In genomic region chr1:233518344-233518743, GRCh38 we compare ENCODE assay signal across 9 cellular contexts.
DNase-seq lines count a peak whose midpoint lies in the region; ATAC-seq and TF ChIP-seq lines count a peak whose summit lies in the region.
"Had no signal": no experiment of that assay in that cellular context is flagged by ENCODE, and none has a peak within 500 bp of the region (broad histone marks: within the 10 kb centered on the region; RNA-seq: fewer than 3 reads in every experiment).

No MANE protein-coding gene starts in this region.

- H2AFZ ChIP-seq in PC-3 (ENCODE audit: low read length) (peak overlapping the region; percentile 60), smooth muscle cell (ENCODE audit: low read depth) (no peak overlapping the region)

- H3K4me2 ChIP-seq in PC-3 (ENCODE audit: low read length) (peak overlapping the region; percentile 2; the same call in 1 of the 2 replicates), smooth muscle cell (no peak overlapping the region)

- H3K36me3 Mint-ChIP-seq in activated T-helper 1 cell treated with anti-CD3 and anti-CD28 coated beads, Interleukin-12 subunit alpha, Interleukin-12 subunit beta, Interleukin-2, Interleukin-4 antibody, amounts not matched to agents 30 ng/mL and 10 ng/mL and 1 ng/mL, durations not matched to agents 14 hours and 24 hours and 36 hours (ENCODE audit: low read depth): no peaks in the 10 kb centered on the region
- H3K36me3 Mint-ChIP-seq: stimulated activated effector memory CD8-positive, alpha-beta T cell treated with anti-CD3 and anti-CD28 coated beads, Interleukin-12 subunit alpha, Interleukin-12 subunit beta, amount 100 ng/mL, for 72 hours had no signal

- TF ChIP-seq CTCF in GM20000 (IDR thresholded peaks at IDR 0.05; ENCODE audit: extremely low read depth, missing control alignments): peak; percentile 28
- TF ChIP-seq CTCF in PC-3 (conservative IDR thresholded peaks at IDR 0.05; ENCODE audit: low read depth, low read length): peak; percentile 98
- peak; percentile 74 for TF ChIP-seq CTCF in epithelial cell of proximal tubule (conservative IDR thresholded peaks at IDR 0.05; ENCODE audit: low read depth, low read length)
- peak; percentile 64 for TF ChIP-seq CTCF in smooth muscle cell (IDR thresholded peaks at IDR 0.05; ENCODE audit: borderline replicate concordance, insufficient read depth, poor library complexity, severe bottlenecking)

- no peaks in the 10 kb centered on the region for H3K9me3 Mint-ChIP-seq in activated T-helper 1 cell treated with anti-CD3 and anti-CD28 coated beads, Interleukin-12 subunit alpha, Interleukin-12 subunit beta, Interleukin-2, Interleukin-4 antibody, amounts not matched to agents 30 ng/mL and 10 ng/mL and 1 ng/mL, durations not matched to agents 14 hours and 24 hours and 36 hours
- H3K9me3 Mint-ChIP-seq: stimulated activated effector memory CD8-positive, alpha-beta T cell treated with anti-CD3 and anti-CD28 coated beads, Interleukin-12 subunit alpha, Interleukin-12 subunit beta, amount 100 ng/mL, for 72 hours had no signal

- H3K36me3 ChIP-seq in PC-3 (ENCODE audit: low read depth, low read length): no peaks in the 10 kb centered on the region
- H3K36me3 ChIP-seq in smooth muscle cell (ENCODE audit: low read depth): no peaks in the 10 kb centered on the region

- no peaks in the 10 kb centered on the region for H3K27me3 ChIP-seq in PC-3 (ENCODE audit: low read length)
- H3K27me3 ChIP-seq in smooth muscle cell (ENCODE audit: low read depth): no peaks in the 10 kb centered on the region

- H3K27ac Mint-ChIP-seq in activated T-helper 1 cell treated with anti-CD3 and anti-CD28 coated beads, Interleukin-12 subunit alpha, Interleukin-12 subunit beta, Interleukin-2, Interleukin-4 antibody, amounts not matched to agents 30 ng/mL and 10 ng/mL and 1 ng/mL, durations not matched to agents 14 hours and 24 hours and 36 hours: no peak overlapping the region
- H3K27ac Mint-ChIP-seq: stimulated activated effector memory CD8-positive, alpha-beta T cell treated with anti-CD3 and anti-CD28 coated beads, Interleukin-12 subunit alpha, Interleukin-12 subunit beta, amount 100 ng/mL, for 72 hours had no signal

- no peaks in the 10 kb centered on the region for H3K9me3 ChIP-seq in PC-3 (ENCODE audit: low read length)
- H3K9me3 ChIP-seq in smooth muscle cell (replicated peaks; ENCODE audit: low read depth): no peaks in the 10 kb centered on the region

- no peaks in the 10 kb centered on the region for H3K9me2 ChIP-seq in PC-3 (replicated peaks; ENCODE audit: low read length)

- H3K27me3 Mint-ChIP-seq in activated T-helper 1 cell treated with anti-CD3 and anti-CD28 coated beads, Interleukin-12 subunit alpha, Interleukin-12 subunit beta, Interleukin-2, Interleukin-4 antibody, amounts not matched to agents 30 ng/mL and 10 ng/mL and 1 ng/mL, durations not matched to agents 14 hours and 24 hours and 36 hours (ENCODE audit: insufficient read depth): no peaks in the 10 kb centered on the region

- peaks cover 17% of the 10 kb centered on the region for H3K4me1 ChIP-seq in PC-3 (ENCODE audit: insufficient read depth, low read length)
- peaks cover 8% of the 10 kb centered on the region for H3K4me1 ChIP-seq in smooth muscle cell (ENCODE audit: low read depth)

- ATAC-seq in PC-3: no peak
- ATAC-seq: stimulated activated effector memory CD8-positive, alpha-beta T cell treated with anti-CD3 and anti-CD28 coated beads, Interleukin-12 subunit alpha, Interleukin-12 subunit beta, amount 100 ng/mL, for 72 hours had no signal

- H3K4me3 Mint-ChIP-seq in activated T-helper 1 cell treated with anti-CD3 and anti-CD28 coated beads, Interleukin-12 subunit alpha, Interleukin-12 subunit beta, Interleukin-2, Interleukin-4 antibody, amounts not matched to agents 30 ng/mL and 10 ng/mL and 1 ng/mL, durations not matched to agents 14 hours and 24 hours and 36 hours: no peak overlapping the region
- H3K4me3 Mint-ChIP-seq: stimulated activated effector memory CD8-positive, alpha-beta T cell treated with anti-CD3 and anti-CD28 coated beads, Interleukin-12 subunit alpha, Interleukin-12 subunit beta, amount 100 ng/mL, for 72 hours had no signal

- H4K20me1 ChIP-seq in PC-3 (ENCODE audit: low read length): no peaks in the 10 kb centered on the region
- H4K20me1 ChIP-seq in smooth muscle cell (ENCODE audit: low read depth): no peaks in the 10 kb centered on the region

- DNase-seq in CD1c-positive myeloid dendritic cell (ENCODE audit: extremely low spot score): peak; percentile 84
- DNase-seq in GM20000 (ENCODE audit: low spot score): peak; percentile 60
- peak; percentile 85 for DNase-seq in PC-3
- peak; percentile 6 for DNase-seq in epithelial cell of proximal tubule (ENCODE audit: low read depth)
- DNase-seq in smooth muscle cell (lab: John Stamatoyannopoulos, UW; ENCODE audit: unreplicated experiment): no peak
- DNase-seq in UCSD-AML1 (lab: John Stamatoyannopoulos, UW; ENCODE audit: unreplicated experiment): no peak
- no peak for DNase-seq in activated T-helper 1 cell treated with anti-CD3 and anti-CD28 coated beads, Interleukin-12 subunit alpha, Interleukin-12 subunit beta, Interleukin-2, Interleukin-4 antibody, amounts not matched to agents 30 ng/mL and 10 ng/mL and 1 ng/mL, durations not matched to agents 14 hours and 24 hours and 36 hours (ENCODE audit: low spot score)
- DNase-seq in cardiac septum (ENCODE audit: low spot score): no peak

- H3K4me1 Mint-ChIP-seq in activated T-helper 1 cell treated with anti-CD3 and anti-CD28 coated beads, Interleukin-12 subunit alpha, Interleukin-12 subunit beta, Interleukin-2, Interleukin-4 antibody, amounts not matched to agents 30 ng/mL and 10 ng/mL and 1 ng/mL, durations not matched to agents 14 hours and 24 hours and 36 hours (ENCODE audit: low read depth): no peaks in the 10 kb centered on the region

- BruUV-seq in PC-3 (replicated peaks; lab: Mats Ljungman, UMichigan): no TSS peak

- POLR2A ChIA-PET in PC-3 (lab: Charles Lee; ENCODE audit: unreplicated experiment): no interaction called here

- no peak overlapping the region for H3K9ac ChIP-seq in PC-3 (ENCODE audit: low read length)
- H3K9ac ChIP-seq in smooth muscle cell (ENCODE audit: low read depth): no peak overlapping the region

- H3K27ac ChIP-seq in PC-3 (ENCODE audit: low read length): no peak overlapping the region
- no peak overlapping the region for H3K27ac ChIP-seq in smooth muscle cell (ENCODE audit: low read depth)

- intact Hi-C loops in PC-3 (cut with micrococcal nuclease): loop anchor here (1.0 to 10.0 kb wide), 3 partner anchors 96 to 386 kb away; partner anchors contain the start of genes KCNK1 and SLC35F3
- intact Hi-C loops in activated T-helper 1 cell treated with anti-CD3 and anti-CD28 coated beads, Interleukin-12 subunit alpha, Interleukin-12 subunit beta, Interleukin-2, Interleukin-4 antibody, amounts not matched to agents 30 ng/mL and 10 ng/mL and 1 ng/mL, durations not matched to agents 14 hours and 24 hours and 36 hours (cut with micrococcal nuclease): no loop called here
- intact Hi-C loops in cardiac septum (cut with DNase I): loop anchor here (2.0 kb wide), 1 partner anchor 272 kb away; no protein-coding TSS in a partner anchor

- CTCF ChIA-PET in PC-3 (lab: Charles Lee): no interaction called here

- H3K4me3 ChIP-seq in PC-3 (ENCODE audit: low read length) (no peak overlapping the region), epithelial cell of proximal tubule (ENCODE audit: low read depth, low read length) (no peak overlapping the region), smooth muscle cell (no peak overlapping the region)

- WGBS in smooth muscle cell (ENCODE audit: low lambda C conversion rate): 56% methylated on average over 3 of the region's 3 CpGs

- H3K79me2 ChIP-seq in PC-3 (ENCODE audit: low read length) (no peaks in the 10 kb centered on the region), smooth muscle cell (ENCODE audit: low read depth) (no peaks in the 10 kb centered on the region)

- H3F3A ChIP-seq in PC-3 (ENCODE audit: low read length, unreplicated experiment) (no peaks in the 10 kb centered on the region), smooth muscle cell (ENCODE audit: low read depth) (no peaks in the 10 kb centered on the region)

Comparison
In these comparisons a context has a peak if more than half of its experiments do, and no peak if none do; other contexts are left out.
1. DNase-seq: peak in CD1c-positive myeloid dendritic cell (single experiment), GM20000 (single experiment), PC-3 (single experiment) and epithelial cell of proximal tubule (single experiment); none in smooth muscle cell (single experiment), UCSD-AML1 (single experiment), activated T-helper 1 cell treated with anti-CD3 and anti-CD28 coated beads, Interleukin-12 subunit alpha, Interleukin-12 subunit beta, Interleukin-2, Interleukin-4 antibody, amounts not matched to agents 30 ng/mL and 10 ng/mL and 1 ng/mL, durations not matched to agents 14 hours and 24 hours and 36 hours (single experiment) and cardiac septum (single experiment).
2. CTCF ChIP-seq: peak in every context shown above with its lines; median percentile 98 in PC-3; 74 in epithelial cell of proximal tubule; 64 in smooth muscle cell; 28 in GM20000.